In genomic region chr1:46132529-46133180, GRCh38 we compare ENCODE assay signal across 8 cellular contexts. TPM values are rescaled to one million over a fixed set of nuclear protein-coding genes. Genes with fewer than 3 reads are reported as not detected.
A peak's percentile ranks its signal among the peaks of the same experiment; 100 is the strongest.
DNase-seq lines count a peak whose midpoint lies in the region; TF ChIP-seq lines count a peak whose summit lies in the region.

Gene PIK3R3, minus strand, starts transcription at chr1:46132629. Its CDS starts 677 bp downstream, at chr1:46131952.

- H3F3A ChIP-seq in MM.1S (ENCODE audit: insufficient read depth, low read length), result peaks cover 31% of the 10 kb centered on the region

- H3K27ac Mint-ChIP-seq in activated naive CD4-positive, alpha-beta T cell treated with anti-CD3 and anti-CD28 coated beads for 36 hours, result peak within 1 kb of the TSS; percentile 56

- H3K9me3 Mint-ChIP-seq in activated naive CD4-positive, alpha-beta T cell treated with anti-CD3 and anti-CD28 coated beads for 36 hours, result no peaks in the 10 kb centered on the region

- H3K4me3 Mint-ChIP-seq in activated naive CD4-positive, alpha-beta T cell treated with anti-CD3 and anti-CD28 coated beads for 36 hours, result peak within 1 kb of the TSS; percentile 84

- DNase-seq in G401 (ENCODE audit: low spot score) (peak; percentile 99), HAP-1 (ENCODE audit: low spot score in 2 of 2) (peak; percentile 99), MM.1S (peak; percentile 98), SJCRH30 (peak; percentile 99), foreskin melanocyte (peak; percentile 98)
- peak; percentile 90 for DNase-seq in activated naive CD4-positive, alpha-beta T cell treated with anti-CD3 and anti-CD28 coated beads for 36 hours

- H3K36me3 Mint-ChIP-seq in activated naive CD4-positive, alpha-beta T cell treated with anti-CD3 and anti-CD28 coated beads for 36 hours (ENCODE audit: low read depth), result no peaks in the 10 kb centered on the region

- H3K4me1 Mint-ChIP-seq in activated naive CD4-positive, alpha-beta T cell treated with anti-CD3 and anti-CD28 coated beads for 36 hours (ENCODE audit: low read depth), result peaks cover 19% of the 10 kb centered on the region

- H3K4me1 ChIP-seq in HAP-1, result peaks cover 8% of the 10 kb centered on the region
- H3K4me1 ChIP-seq in MM.1S (ENCODE audit: low read length), result peaks cover 22% of the 10 kb centered on the region
- peaks cover 21% of the 10 kb centered on the region for H3K4me1 ChIP-seq in SJCRH30
- H3K4me1 ChIP-seq in neuron (ENCODE audit: insufficient read depth, low read length), result peaks cover 41% of the 10 kb centered on the region
- peaks cover 0 to 45% (median 18%) of the 10 kb centered on the region in 5 donors for H3K4me1 ChIP-seq in subcutaneous abdominal adipose tissue (ENCODE audit: control insufficient read depth in 5 of 5, insufficient read depth in 5 of 5, low read length in 5 of 5)

- H3K4me2 ChIP-seq in MM.1S (ENCODE audit: low read depth, low read length), result peak within 1 kb of the TSS; percentile 98

- H3K9me3 ChIP-seq in HAP-1 (no peaks in the 10 kb centered on the region), MM.1S (replicated peaks; ENCODE audit: insufficient read depth, low read length) (no peaks in the 10 kb centered on the region), SJCRH30 (replicated peaks) (no peaks in the 10 kb centered on the region), neuron (ENCODE audit: low read length) (no peaks in the 10 kb centered on the region), subcutaneous abdominal adipose tissue (ENCODE audit: control insufficient read depth in 5 of 5, low read length in 5 of 5) (no peaks in the 10 kb centered on the region)

- CTCF ChIA-PET in activated naive CD4-positive, alpha-beta T cell treated with anti-CD3 and anti-CD28 coated beads for 36 hours (lab: Charles Lee), result interaction anchor here (0.8 to 1.1 kb wide), 4 partner anchors 47 to 96 kb away, joined by 3 to 5 read pairs (median 3); partner anchors contain the start of gene POMGNT1

- H3K27ac ChIP-seq in MM.1S (ENCODE audit: low read length) (peak within 1 kb of the TSS; percentile 99), SJCRH30 (peak within 1 kb of the TSS; percentile 98), subcutaneous abdominal adipose tissue (ENCODE audit: low read depth, low read length) (peak within 1 kb of the TSS; percentile 88)

- TF ChIP-seq CTCF in MM.1S (IDR thresholded peaks at IDR 0.05; ENCODE audit: low read length), result no peak

- H3K27me3 Mint-ChIP-seq in activated naive CD4-positive, alpha-beta T cell treated with anti-CD3 and anti-CD28 coated beads for 36 hours (ENCODE audit: low read depth), result peaks cover 50% of the 10 kb centered on the region

- in situ Hi-C loops in G401 (cut with HindIII; ENCODE audit: low sequenced_read_pairs) (no loop called here), HAP-1 (cut with MboI; ENCODE audit: low sequenced_read_pairs) (no loop called here)

- no peaks in the 10 kb centered on the region for H3K36me3 ChIP-seq in HAP-1 (replicated peaks)
- H3K36me3 ChIP-seq in MM.1S (replicated peaks; ENCODE audit: insufficient read depth, low read length), result no peaks in the 10 kb centered on the region
- H3K36me3 ChIP-seq in SJCRH30, result no peaks in the 10 kb centered on the region
- H3K36me3 ChIP-seq in neuron (ENCODE audit: insufficient read depth, low read length), result peaks cover 10% of the 10 kb centered on the region
- no peaks in the 10 kb centered on the region for H3K36me3 ChIP-seq in subcutaneous abdominal adipose tissue (ENCODE audit: control insufficient read depth in 5 of 5, insufficient read depth in 5 of 5, low read length in 5 of 5)

- H3K27me3 ChIP-seq in HAP-1 (ENCODE audit: low read depth) (no peaks in the 10 kb centered on the region), MM.1S (replicated peaks; ENCODE audit: insufficient read depth, low read length) (no peaks in the 10 kb centered on the region), SJCRH30 (no peaks in the 10 kb centered on the region), neuron (ENCODE audit: insufficient read depth, low read length) (no peaks in the 10 kb centered on the region), subcutaneous abdominal adipose tissue (ENCODE audit: control insufficient read depth in 5 of 5, insufficient read depth in 4 of 5, low read length in 5 of 5) (peaks cover 4 to 12% (median 10%) of the 10 kb centered on the region in 5 donors)

- H4K20me1 ChIP-seq in MM.1S (ENCODE audit: insufficient read depth, low read length), result no peaks in the 10 kb centered on the region

- H2AFZ ChIP-seq in MM.1S (ENCODE audit: low read length) (peak within 1 kb of the TSS; percentile 95), neuron (ENCODE audit: low read depth, low read length) (peak within 1 kb of the TSS; percentile 36)

- intact Hi-C loops in activated naive CD4-positive, alpha-beta T cell treated with anti-CD3 and anti-CD28 coated beads for 36 hours (cut with micrococcal nuclease), result loop anchor here (2.0 to 5.0 kb wide), 3 partner anchors 34 to 550 kb away; partner anchors contain the start of genes NASP and RAD54L

- H3K79me2 ChIP-seq in MM.1S (ENCODE audit: low read length), result peaks cover 13% of the 10 kb centered on the region

- no peaks in the 10 kb centered on the region for H3K9me2 ChIP-seq in MM.1S (replicated peaks; ENCODE audit: insufficient read depth, low read length)

- H3K4me3 ChIP-seq in HAP-1 (peak within 1 kb of the TSS; percentile 65), MM.1S (ENCODE audit: low read length) (peak within 1 kb of the TSS; percentile 68), SJCRH30 (peak within 1 kb of the TSS; percentile 66), neuron (ENCODE audit: low read length) (peak within 1 kb of the TSS; percentile 86), subcutaneous abdominal adipose tissue (ENCODE audit: low read depth in 1 of 5, low read length in 5 of 5) (peak within 1 kb of the TSS; percentile 75 to 87 (median 86))

- peak within 1 kb of the TSS; percentile 98 for H3K9ac ChIP-seq in MM.1S (ENCODE audit: low read length)
- peak within 1 kb of the TSS; percentile 76 to 86 (median 84) for H3K9ac ChIP-seq in subcutaneous abdominal adipose tissue (ENCODE audit: low read length in 5 of 5)

RNA-seq across cellular contexts. Expression of gene PIK3R3, which starts in this region (rescaled TPM):
- total RNA-seq in G401 (2014; rRNA removed; shearing (Covaris generic)), result 14.3 and 15.8 TPM in 2 replicates
- 19.5 and 23.5 TPM in 2 replicates for total RNA-seq in SJCRH30 (2014; rRNA removed; shearing (Covaris generic))
- total RNA-seq in activated naive CD4-positive, alpha-beta T cell treated with anti-CD3 and anti-CD28 coated beads for 36 hours, result under 1 TPM; 0.45 to 0.49 TPM

Comparison
In these comparisons a context has a peak if more than half of its experiments do, and no peak if none do; other contexts are left out.
1. Peak in every context shown above with its lines: DNase-seq, H3K4me3 ChIP-seq and H3K27ac ChIP-seq.
2. RNA of gene PIK3R3 (total RNA-seq): 19.5 to 23.5 TPM in SJCRH30 and 14.3 to 15.8 TPM in G401; 0.45 to 0.49 TPM in activated naive CD4-positive, alpha-beta T cell treated with anti-CD3 and anti-CD28 coated beads for 36 hours; every median in the first group is over 10 times any median in the second.
3. Peak in DNase-seq in activated naive CD4-positive, alpha-beta T cell treated with anti-CD3 and anti-CD28 coated beads for 36 hours; RNA of the gene not detected or under 1 TPM.